Comparison of ENCODE assay signal across 9 cellular contexts in genomic region chr1:38003261-38004250, GRCh38. TPM values are rescaled to one million over a fixed set of nuclear protein-coding genes. Genes with fewer than 3 reads are reported as not detected.
DNase-seq lines count a peak whose midpoint lies in the region; ATAC-seq, FAIRE-seq and TF ChIP-seq lines count a peak whose summit lies in the region.
"Had no signal": no experiment of that assay in that cellular context is flagged by ENCODE, and none has a peak within 500 bp of the region (broad histone marks: within the 10 kb centered on the region; RNA-seq: fewer than 3 reads in every experiment).

No MANE protein-coding gene starts in this region.

- peaks cover 13 to 38% of the 10 kb centered on the region in 2 donors for H3K4me1 ChIP-seq in kidney (ENCODE audit: control insufficient read depth in 1 of 2, insufficient read depth in 1 of 2, low read depth in 1 of 2, low read length in 2 of 2)

- H3K9me3 ChIP-seq in kidney (ENCODE audit: control insufficient read depth in 1 of 2, low read length in 2 of 2), result no peaks in the 10 kb centered on the region

- no peak for TF ChIP-seq CTCF in kidney (IDR thresholded peaks at IDR 0.05; ENCODE audit: borderline replicate concordance, extremely low read depth, insufficient read depth)

- peak overlapping the region; percentile 93 for H3K27ac Mint-ChIP-seq in activated CD4-positive, alpha-beta T cell treated with anti-CD3 and anti-CD28 coated beads, Interleukin-2, amount 10 ng/mL, durations not matched to agents 24 days and 14 days
- H3K27ac Mint-ChIP-seq in activated naive CD8-positive, alpha-beta T cell treated with anti-CD3 and anti-CD28 coated beads, Interleukin-2, amount 50 U/mL, for 24 hours, result peak overlapping the region; percentile 88

- peak overlapping the region; percentile 70 to 78 for H3K4me3 ChIP-seq in kidney (ENCODE audit: low read length in 2 of 2)

- no peak for ATAC-seq in activated naive CD8-positive, alpha-beta T cell treated with anti-CD3 and anti-CD28 coated beads, Interleukin-2, amount 50 U/mL, for 24 hours
- ATAC-seq in HG02973 (IDR thresholded peaks at IDR 0.05; ENCODE audit: unreplicated experiment) (no peak), HG03520 (IDR thresholded peaks at IDR 0.05; ENCODE audit: unreplicated experiment) (no peak)

- H3K4me1 Mint-ChIP-seq in activated CD4-positive, alpha-beta T cell treated with anti-CD3 and anti-CD28 coated beads, Interleukin-2, amount 10 ng/mL, durations not matched to agents 24 days and 14 days, result peaks cover 46% of the 10 kb centered on the region
- peaks cover 67% of the 10 kb centered on the region for H3K4me1 Mint-ChIP-seq in activated naive CD8-positive, alpha-beta T cell treated with anti-CD3 and anti-CD28 coated beads, Interleukin-2, amount 50 U/mL, for 24 hours

- no peaks in the 10 kb centered on the region for H3K27me3 Mint-ChIP-seq in activated CD4-positive, alpha-beta T cell treated with anti-CD3 and anti-CD28 coated beads, Interleukin-2, amount 10 ng/mL, durations not matched to agents 24 days and 14 days
- no peaks in the 10 kb centered on the region for H3K27me3 Mint-ChIP-seq in activated naive CD8-positive, alpha-beta T cell treated with anti-CD3 and anti-CD28 coated beads, Interleukin-2, amount 50 U/mL, for 24 hours

- peak overlapping the region; percentile 99 for H3K4me3 Mint-ChIP-seq in activated CD4-positive, alpha-beta T cell treated with anti-CD3 and anti-CD28 coated beads, Interleukin-2, amount 10 ng/mL, durations not matched to agents 24 days and 14 days
- peak overlapping the region; percentile 90 for H3K4me3 Mint-ChIP-seq in activated naive CD8-positive, alpha-beta T cell treated with anti-CD3 and anti-CD28 coated beads, Interleukin-2, amount 50 U/mL, for 24 hours

- H3K27ac ChIP-seq in kidney (ENCODE audit: low read depth in 2 of 2, low read length in 2 of 2) (peak overlapping the region; percentile 11 to 69), temporal lobe (ENCODE audit: low read depth, low read length) (peak overlapping the region; percentile 18)

- DNase-seq in activated CD4-positive, alpha-beta T cell treated with anti-CD3 and anti-CD28 coated beads, Interleukin-2, amount 10 ng/mL, durations not matched to agents 24 days and 14 days, result no peak
- no peak for DNase-seq in activated CD4-positive, alpha-beta T cell treated with anti-CD3 and anti-CD28 coated beads, Interleukin-2, amount 50 U/mL, for 4 hours
- DNase-seq in activated naive CD8-positive, alpha-beta T cell treated with anti-CD3 and anti-CD28 coated beads, Interleukin-2, amount 50 U/mL, for 24 hours, result no peak
- DNase-seq in kidney, result no peak
- DNase-seq in NCI-H187 treated with DMSO at 0.1 percent for 48 hours (lab: John Stamatoyannopoulos, UW), result no peak
- DNase-seq: SHP77 treated with DMSO at 0.1 percent for 48 hours had no signal

- no peaks in the 10 kb centered on the region for H3K36me3 ChIP-seq in kidney (ENCODE audit: control insufficient read depth in 1 of 2, insufficient read depth in 2 of 2, low read length in 2 of 2)

- intact Hi-C loops in activated CD4-positive, alpha-beta T cell treated with anti-CD3 and anti-CD28 coated beads, Interleukin-2, amount 10 ng/mL, durations not matched to agents 24 days and 14 days (cut with micrococcal nuclease), result loop anchor here (1.0 kb wide), 1 partner anchor 13 kb away; the partner anchor contains the start of gene SF3A3
- intact Hi-C loops in kidney (cut with DNase I), result no loop called here

- peak overlapping the region in 1 of 2 donors; percentile 66 for H3K9ac ChIP-seq in kidney (ENCODE audit: low read length in 2 of 2)

- no peak for FAIRE-seq in kidney (lab: Jason Lieb, UNC)

- no peaks in the 10 kb centered on the region for H3K9me3 Mint-ChIP-seq in activated CD4-positive, alpha-beta T cell treated with anti-CD3 and anti-CD28 coated beads, Interleukin-2, amount 10 ng/mL, durations not matched to agents 24 days and 14 days
- no peaks in the 10 kb centered on the region for H3K9me3 Mint-ChIP-seq in activated naive CD8-positive, alpha-beta T cell treated with anti-CD3 and anti-CD28 coated beads, Interleukin-2, amount 50 U/mL, for 24 hours

- peaks cover 33% of the 10 kb centered on the region for H3K36me3 Mint-ChIP-seq in activated CD4-positive, alpha-beta T cell treated with anti-CD3 and anti-CD28 coated beads, Interleukin-2, amount 10 ng/mL, durations not matched to agents 24 days and 14 days (ENCODE audit: low read depth)
- H3K36me3 Mint-ChIP-seq in activated naive CD8-positive, alpha-beta T cell treated with anti-CD3 and anti-CD28 coated beads, Interleukin-2, amount 50 U/mL, for 24 hours (ENCODE audit: low read depth), result peaks cover 22% of the 10 kb centered on the region

RNA-seq across cellular contexts. Expression of gene FHL3, which starts 1.8 kb away (rescaled TPM):
- 40.8 and 41.9 TPM in 2 replicates for total RNA-seq in activated CD4-positive, alpha-beta T cell treated with anti-CD3 and anti-CD28 coated beads, Interleukin-2, amount 10 ng/mL, durations not matched to agents 24 days and 14 days
- total RNA-seq in kidney, result 19.6 TPM
- polyA plus RNA-seq in kidney (ENCODE audit: insufficient read depth, low read depth, low replicate concordance), result 8.2 TPM
- total RNA-seq in temporal lobe, result 5.2 TPM

RNA-seq across cellular contexts. Expression of gene UTP11, which starts 9.0 kb away (rescaled TPM):
- total RNA-seq in activated CD4-positive, alpha-beta T cell treated with anti-CD3 and anti-CD28 coated beads, Interleukin-2, amount 10 ng/mL, durations not matched to agents 24 days and 14 days, result 99.5 and 111 TPM in 2 replicates
- 26.2 TPM for total RNA-seq in kidney
- polyA plus RNA-seq in kidney (ENCODE audit: insufficient read depth, low read depth, low replicate concordance), result 24.2 TPM
- 28.5 TPM for total RNA-seq in temporal lobe

RNA-seq across cellular contexts. Expression of gene SF3A3, which starts 13.7 kb away (rescaled TPM):
- 132 and 144 TPM in 2 replicates for total RNA-seq in activated CD4-positive, alpha-beta T cell treated with anti-CD3 and anti-CD28 coated beads, Interleukin-2, amount 10 ng/mL, durations not matched to agents 24 days and 14 days
- total RNA-seq in kidney, result 50.7 TPM
- polyA plus RNA-seq in kidney (ENCODE audit: insufficient read depth, low read depth, low replicate concordance), result 28.7 TPM
- 80.6 TPM for total RNA-seq in temporal lobe

RNA-seq across cellular contexts. Expression of gene POU3F1, which starts 43.0 kb away (rescaled TPM):
- total RNA-seq in activated CD4-positive, alpha-beta T cell treated with anti-CD3 and anti-CD28 coated beads, Interleukin-2, amount 10 ng/mL, durations not matched to agents 24 days and 14 days, result 1.4 and 1.5 TPM in 2 replicates
- not detected for total RNA-seq in kidney
- not detected for polyA plus RNA-seq in kidney (ENCODE audit: insufficient read depth, low read depth, low replicate concordance)
- 6.1 TPM for total RNA-seq in temporal lobe

RNA-seq across cellular contexts. Expression of gene INPP5B, which starts 56.7 kb away (rescaled TPM):
- total RNA-seq in activated CD4-positive, alpha-beta T cell treated with anti-CD3 and anti-CD28 coated beads, Interleukin-2, amount 10 ng/mL, durations not matched to agents 24 days and 14 days, result 23.8 and 27.2 TPM in 2 replicates
- total RNA-seq in kidney (32.9 TPM), temporal lobe (10.6 TPM)
- 8.4 TPM for polyA plus RNA-seq in kidney (ENCODE audit: insufficient read depth, low read depth, low replicate concordance)
